ENCODE assay signal across 9 cellular contexts in the genomic region with DNA sequence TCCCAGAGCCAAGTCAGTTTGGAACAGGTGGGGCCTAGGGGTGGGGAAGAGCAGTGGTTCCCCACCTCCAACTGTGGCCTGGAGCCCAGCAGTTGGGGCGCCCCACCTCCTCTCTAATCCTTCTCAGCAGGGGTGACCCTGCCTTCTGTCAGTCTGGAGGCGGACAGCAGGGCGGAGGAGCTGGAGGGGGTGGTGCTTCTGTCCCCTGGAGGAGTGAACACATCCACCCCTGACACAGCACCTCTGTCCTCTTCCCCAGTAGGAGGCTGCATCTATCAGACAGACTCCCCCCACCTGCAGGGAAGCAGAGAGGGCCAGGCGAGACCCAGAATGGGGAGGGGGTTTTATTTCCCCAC.
DNase-seq lines count a peak whose midpoint lies in the region; ATAC-seq and TF ChIP-seq lines count a peak whose summit lies in the region.
"Had no signal": no experiment of that assay in that cellular context is flagged by ENCODE, and none has a peak within 500 bp of the region (broad histone marks: within the 10 kb centered on the region; RNA-seq: fewer than 3 reads in every experiment).

No MANE protein-coding gene starts in this region.

- CTCF ChIA-PET in CD8-positive, alpha-beta T cell (lab: Charles Lee) = interaction anchor here (1.3 to 2.0 kb wide), 2 partner anchors 11 to 13 kb away, joined by 3 to 6 read pairs; no protein-coding TSS in a partner anchor

- no peak for TF ChIP-seq CTCF in heart left ventricle (IDR thresholded peaks at IDR 0.05)
- TF ChIP-seq CTCF in prostate gland (IDR thresholded peaks at IDR 0.05) = no peak
- no peak for TF ChIP-seq CTCF in CD8-positive, alpha-beta T cell (IDR thresholded peaks at IDR 0.05)

- ATAC-seq in heart left ventricle (peak; percentile 40 to 69 (median 62)), GM21526 (IDR thresholded peaks at IDR 0.05; ENCODE audit: low FRiP score, unreplicated experiment) (no peak)
- no peak for ATAC-seq in CD8-positive, alpha-beta T cell
- ATAC-seq: T-cell had no signal

- WGBS in heart left ventricle, 4 donors = 40 to 82% (median 74%) methylated on average over 2 to 4 of the region's 4 CpGs
- 67% methylated on average over 4 of the region's 4 CpGs for WGBS in prostate gland

- DNase-seq in EL (peak; percentile 38), RPMI7951 (ENCODE audit: low read depth) (peak; percentile 37), heart left ventricle (peak in 3 of 5 donors; percentile 42 to 82 (median 63)), prostate gland (ENCODE audit: low spot score) (no peak), putamen (ENCODE audit: low spot score) (no peak)
- no peak for DNase-seq in activated CD4-positive, alpha-beta T cell treated with anti-CD3 and anti-CD28 coated beads for 1 hour
- DNase-seq in CD8-positive, alpha-beta T cell = no peak
- DNase-seq: T-cell had no signal

- H3K9me3 ChIP-seq in heart left ventricle (no peaks in the 10 kb centered on the region), prostate gland (no peaks in the 10 kb centered on the region)
- no peaks in the 10 kb centered on the region for H3K9me3 ChIP-seq in CD8-positive, alpha-beta T cell (ENCODE audit: low read length)

- H3K36me3 Mint-ChIP-seq in CD8-positive, alpha-beta T cell = peaks cover 14% of the 10 kb centered on the region

- no peak overlapping the region for H3K4me3 Mint-ChIP-seq in CD8-positive, alpha-beta T cell
- H3K4me3 Mint-ChIP-seq: T-cell had no signal

- no peak overlapping the region for H3K27ac Mint-ChIP-seq in CD8-positive, alpha-beta T cell

- TF ChIP-seq POLR2A in heart left ventricle (IDR thresholded peaks at IDR 0.05) = no peak
- TF ChIP-seq POLR2A in prostate gland (IDR thresholded peaks at IDR 0.05) = no peak

- no peaks in the 10 kb centered on the region for H3K9me3 Mint-ChIP-seq in CD8-positive, alpha-beta T cell
- H3K9me3 Mint-ChIP-seq: T-cell had no signal

- H3K36me3 ChIP-seq in heart left ventricle (peaks cover 0 to 3% (median 0%) of the 10 kb centered on the region in 9 donors), prostate gland (no peaks in the 10 kb centered on the region)
- no peaks in the 10 kb centered on the region for H3K36me3 ChIP-seq in CD8-positive, alpha-beta T cell (ENCODE audit: insufficient read depth, low read length)

- POLR2A ChIA-PET in CD8-positive, alpha-beta T cell (lab: Charles Lee) = no interaction called here

- H3K27me3 Mint-ChIP-seq in CD8-positive, alpha-beta T cell (ENCODE audit: low read depth) = no peaks in the 10 kb centered on the region
- H3K27me3 Mint-ChIP-seq: T-cell had no signal

- H3K4me1 ChIP-seq in heart left ventricle (peaks cover 11 to 86% (median 67%) of the 10 kb centered on the region in 12 donors), prostate gland (replicated peaks) (peaks cover 44% of the 10 kb centered on the region)
- H3K4me1 ChIP-seq in CD8-positive, alpha-beta T cell (ENCODE audit: insufficient read depth, low read length) = peaks cover 23% of the 10 kb centered on the region

- H3K27ac ChIP-seq in heart left ventricle (peak overlapping the region; percentile 25 to 94 (median 81)), prostate gland (peak overlapping the region; percentile 80 to 86)
- no peak overlapping the region for H3K27ac ChIP-seq in CD8-positive, alpha-beta T cell (ENCODE audit: low read depth, low read length)

- intact Hi-C loops in heart left ventricle (cut with DNase I) (loop anchor here in 6 of 10 donors (2.0 to 10.0 kb wide), 7 partner anchors 57 to 215 kb away; a partner anchor contains a TSS), prostate gland (cut with DNase I) (loop anchor here (1.0 to 2.0 kb wide), 2 partner anchors 133 to 213 kb away; a partner anchor contains a TSS)
- intact Hi-C loops in CD8-positive, alpha-beta T cell (cut with DNase I, micrococcal nuclease) = loop anchor here in 1 of 2 experiments (5.0 kb wide), 2 partner anchors 38 to 213 kb away; no protein-coding TSS in a partner anchor

- H3K27me3 ChIP-seq in heart left ventricle (no peaks in the 10 kb centered on the region), prostate gland (replicated peaks; ENCODE audit: insufficient read depth) (no peaks in the 10 kb centered on the region)
- H3K27me3 ChIP-seq in CD8-positive, alpha-beta T cell (ENCODE audit: insufficient read depth, low read length) = no peaks in the 10 kb centered on the region

- H3K4me3 ChIP-seq in heart left ventricle = no peak overlapping the region
- H3K4me3 ChIP-seq in prostate gland = no peak overlapping the region
- H3K4me3 ChIP-seq in CD8-positive, alpha-beta T cell (ENCODE audit: low read depth, low read length) = no peak overlapping the region

- H3K4me1 Mint-ChIP-seq in CD8-positive, alpha-beta T cell (ENCODE audit: low read depth) = peaks cover 54% of the 10 kb centered on the region

Comparison
In these comparisons a context has a peak if more than half of its experiments do, and no peak if none do; other contexts are left out.
1. DNase-seq: peak in EL (single experiment), RPMI7951 (single experiment) and heart left ventricle (3 of 5); none in prostate gland (single experiment), activated CD4-positive, alpha-beta T cell treated with anti-CD3 and anti-CD28 coated beads for 1 hour (single experiment), CD8-positive, alpha-beta T cell (0 of 7) and putamen (single experiment).
2. ATAC-seq: peak in heart left ventricle (4 of 4); none in GM21526 (single experiment) and CD8-positive, alpha-beta T cell (single experiment).